In the genomic region with DNA sequence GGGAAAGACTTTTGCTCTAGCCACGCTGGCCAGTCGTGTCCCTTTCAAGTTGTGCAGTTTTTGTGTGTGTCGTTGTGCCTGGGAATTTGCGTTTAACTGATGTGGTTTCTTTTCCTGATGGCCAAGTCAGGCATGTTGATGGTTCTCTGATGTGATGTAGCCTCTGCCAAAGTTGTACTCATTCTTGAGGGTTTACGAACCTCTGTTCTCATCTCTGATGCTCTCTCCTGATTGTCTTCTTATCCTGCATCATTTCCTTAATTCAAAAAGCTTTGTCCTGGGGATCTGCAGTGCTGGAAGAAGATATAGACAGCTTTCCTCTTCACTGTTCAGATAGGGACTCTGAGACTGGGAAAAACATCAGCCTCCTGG, we compare ENCODE assay signal across 1 cellular context.
TF ChIP-seq lines count a peak whose summit lies in the region.

No MANE protein-coding gene starts in this region.

TF ChIP-seq in HepG2, 621 proteins besides CTCF, POLR2A, EP300 and RAD21 (continued from another document):
- TF ChIP-seq, protein P1, sequence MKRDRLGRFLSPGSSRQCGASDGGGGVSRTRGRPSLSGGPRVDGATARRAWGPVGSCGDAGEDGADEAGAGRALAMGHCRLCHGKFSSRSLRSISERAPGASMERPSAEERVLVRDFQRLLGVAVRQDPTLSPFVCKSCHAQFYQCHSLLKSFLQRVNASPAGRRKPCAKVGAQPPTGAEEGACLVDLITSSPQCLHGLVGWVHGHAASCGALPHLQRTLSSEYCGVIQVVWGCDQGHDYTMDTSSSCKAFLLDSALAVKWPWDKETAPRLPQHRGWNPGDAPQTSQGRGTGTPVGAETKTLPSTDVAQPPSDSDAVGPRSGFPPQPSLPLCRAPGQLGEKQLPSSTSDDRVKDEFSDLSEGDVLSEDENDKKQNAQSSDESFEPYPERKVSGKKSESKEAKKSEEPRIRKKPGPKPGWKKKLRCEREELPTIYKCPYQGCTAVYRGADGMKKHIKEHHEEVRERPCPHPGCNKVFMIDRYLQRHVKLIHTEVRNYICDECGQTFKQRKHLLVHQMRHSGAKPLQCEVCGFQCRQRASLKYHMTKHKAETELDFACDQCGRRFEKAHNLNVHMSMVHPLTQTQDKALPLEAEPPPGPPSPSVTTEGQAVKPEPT (CRISPR knock-in tag; IDR thresholded peaks at IDR 0.05; ENCODE audit: low read depth), result no peak
- TF ChIP-seq CHD2 (IDR thresholded peaks at IDR 0.05; ENCODE audit: low read depth, low read length), result no peak
